Comparison of ENCODE assay signal across 8 cellular contexts in the genomic region with DNA sequence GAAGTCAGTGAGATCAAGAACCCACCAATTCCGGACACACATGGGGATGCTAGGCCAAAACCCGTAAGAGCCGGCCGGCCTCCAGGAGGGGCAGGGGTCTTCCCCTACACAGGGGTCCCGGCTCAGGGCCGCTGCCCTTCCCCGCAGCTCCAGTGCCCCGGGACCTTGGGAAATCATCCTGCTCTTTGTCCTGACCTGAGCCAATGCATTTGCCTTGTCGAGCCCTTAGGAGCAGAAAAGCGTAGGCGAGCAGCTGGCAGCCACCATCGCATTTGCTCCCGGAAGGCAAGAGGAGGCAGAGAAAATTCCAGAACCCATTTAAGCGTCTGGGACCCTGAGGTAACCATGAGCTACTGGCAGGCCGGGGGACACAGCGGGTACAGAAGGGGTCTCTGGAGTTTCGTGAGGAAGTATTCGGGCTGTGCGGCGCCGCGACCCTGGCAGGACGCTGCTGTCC. TPM values are rescaled to one million over a fixed set of nuclear protein-coding genes. Genes with fewer than 3 reads are reported as not detected.
DNase-seq lines count a peak whose midpoint lies in the region; ATAC-seq, FAIRE-seq and TF ChIP-seq lines count a peak whose summit lies in the region.
"Had no signal": no experiment of that assay in that cellular context is flagged by ENCODE, and none has a peak within 500 bp of the region (broad histone marks: within the 10 kb centered on the region; RNA-seq: fewer than 3 reads in every experiment).

No MANE protein-coding gene starts in this region.

- H3K9ac ChIP-seq in adipocyte (ENCODE audit: low read length) (peak overlapping the region; percentile 87), kidney (ENCODE audit: low read length in 2 of 2) (peak overlapping the region; percentile 34 to 55), subcutaneous abdominal adipose tissue (ENCODE audit: low read length in 5 of 5) (peak overlapping the region in 4 of 5 donors; percentile 35 to 79 (median 64))

- H3K4me1 ChIP-seq in adipocyte (ENCODE audit: control insufficient read depth, insufficient read depth, low read length) (peaks cover 24% of the 10 kb centered on the region), kidney (ENCODE audit: control insufficient read depth in 1 of 2, insufficient read depth in 1 of 2, low read depth in 1 of 2, low read length in 2 of 2) (peaks cover 6 to 9% of the 10 kb centered on the region in 2 donors), subcutaneous abdominal adipose tissue (ENCODE audit: control insufficient read depth in 5 of 5, insufficient read depth in 5 of 5, low read length in 5 of 5) (peaks cover 0 to 25% (median 20%) of the 10 kb centered on the region in 5 donors)

- H3K36me3 ChIP-seq in H7 (replicated peaks; ENCODE audit: control insufficient read depth, insufficient read depth, low read length) (no peaks in the 10 kb centered on the region), adipocyte (ENCODE audit: control insufficient read depth, insufficient read depth, low read length, severe bottlenecking) (no peaks in the 10 kb centered on the region), kidney (ENCODE audit: control insufficient read depth in 1 of 2, insufficient read depth in 2 of 2, low read length in 2 of 2) (no peaks in the 10 kb centered on the region), subcutaneous abdominal adipose tissue (ENCODE audit: control insufficient read depth in 5 of 5, insufficient read depth in 5 of 5, low read length in 5 of 5) (no peaks in the 10 kb centered on the region)
- H3K36me3 ChIP-seq: adrenal gland had no signal

- intact Hi-C loops in kidney (cut with DNase I): loop anchor here (10.0 kb wide), 1 partner anchor 161 kb away; no protein-coding TSS in a partner anchor

- TF ChIP-seq CTCF in kidney (IDR thresholded peaks at IDR 0.05; ENCODE audit: borderline replicate concordance, extremely low read depth, insufficient read depth): no peak

- H3K27ac ChIP-seq in kidney (ENCODE audit: low read depth in 2 of 2, low read length in 2 of 2) (peak overlapping the region in 1 of 2 donors; percentile 60), subcutaneous abdominal adipose tissue (ENCODE audit: low read depth, low read length) (peak overlapping the region; percentile 65)

- H3K27me3 ChIP-seq in H7 (ENCODE audit: control insufficient read depth, insufficient read depth, low read length) (no peaks in the 10 kb centered on the region), adipocyte (replicated peaks; ENCODE audit: control insufficient read depth, insufficient read depth, low read length) (no peaks in the 10 kb centered on the region), subcutaneous abdominal adipose tissue (ENCODE audit: control insufficient read depth in 5 of 5, insufficient read depth in 4 of 5, low read length in 5 of 5) (no peaks in the 10 kb centered on the region)
- H3K27me3 ChIP-seq: adrenal gland had no signal

- no peak for DNase-seq in H7
- no peak for DNase-seq in adipocyte (ENCODE audit: low read depth)
- no peak for DNase-seq in kidney
- no peak for DNase-seq in UCSD-AML1 (lab: John Stamatoyannopoulos, UW; ENCODE audit: unreplicated experiment)
- no peak for DNase-seq in germinal center (ENCODE audit: low spot score)

- H3K4me3 ChIP-seq in H7 (ENCODE audit: insufficient read depth, low read depth, low read length) (peak overlapping the region; percentile 2; the same call in 1 of the 2 replicates), adipocyte (ENCODE audit: low read length) (peak overlapping the region; percentile 83), kidney (ENCODE audit: low read length in 2 of 2) (peak overlapping the region; percentile 29 to 61), subcutaneous abdominal adipose tissue (ENCODE audit: low read depth in 1 of 5, low read length in 5 of 5) (peak overlapping the region; percentile 64 to 76 (median 66))

- H3K9me3 ChIP-seq in adipocyte (ENCODE audit: control insufficient read depth, low read length) (no peaks in the 10 kb centered on the region), kidney (ENCODE audit: control insufficient read depth in 1 of 2, low read length in 2 of 2) (no peaks in the 10 kb centered on the region), subcutaneous abdominal adipose tissue (ENCODE audit: control insufficient read depth in 5 of 5, low read length in 5 of 5) (no peaks in the 10 kb centered on the region)
- H3K9me3 ChIP-seq: adrenal gland had no signal

- no peak for FAIRE-seq in kidney (lab: Jason Lieb, UNC)

- ATAC-seq in HG03571 (IDR thresholded peaks at IDR 0.05; ENCODE audit: unreplicated experiment): no peak

RNA-seq across cellular contexts. Expression of a gene that starts 7.4 kb away (rescaled TPM):
- 44.6 and 51.3 TPM in 2 replicates for total RNA-seq in H7 (2014; rRNA removed; shearing (Covaris generic))
- 44.4 TPM for total RNA-seq in kidney
- 43.1 TPM for polyA plus RNA-seq in kidney (ENCODE audit: insufficient read depth, low read depth, low replicate concordance)

RNA-seq across cellular contexts. Expression of a gene that starts 29.3 kb away (rescaled TPM):
- 20.4 and 35.5 TPM in 2 replicates for total RNA-seq in H7 (2014; rRNA removed; shearing (Covaris generic))
- total RNA-seq in kidney: 128 TPM
- polyA plus RNA-seq in kidney (ENCODE audit: insufficient read depth, low read depth, low replicate concordance): 27.3 TPM

Comparison
In these comparisons a context has a peak if more than half of its experiments do, and no peak if none do; other contexts are left out.
1. H3K4me3 ChIP-seq: peak in every context shown above with its lines; median percentile 83 in adipocyte; 66 in subcutaneous abdominal adipose tissue; 45 in kidney; 2 in H7.